9 cellular contexts compared by ENCODE assay signal in the genomic region with DNA sequence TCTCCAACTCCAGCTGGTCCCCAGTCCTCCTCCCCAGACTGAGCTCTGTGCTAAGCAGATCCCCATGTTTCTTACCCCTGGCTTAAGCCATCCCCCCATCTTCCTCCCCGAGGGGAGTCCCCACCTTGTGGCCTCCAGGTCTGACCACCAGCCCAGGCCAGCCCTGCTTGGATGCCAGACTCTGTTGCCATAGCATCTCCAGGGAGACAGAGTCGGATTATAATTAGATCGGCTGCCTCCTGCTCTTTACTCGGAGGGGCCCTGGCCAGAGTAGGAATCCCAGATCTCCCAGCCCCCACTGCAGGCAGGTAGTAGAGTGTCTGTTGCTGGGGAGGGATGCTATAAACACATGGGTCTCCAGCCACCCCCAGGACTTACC. TPM values are rescaled to one million over a fixed set of nuclear protein-coding genes. Genes with fewer than 3 reads are reported as not detected.
A peak's percentile ranks its signal among the peaks of the same experiment; 100 is the strongest.
DNase-seq lines count a peak whose midpoint lies in the region; ATAC-seq and TF ChIP-seq lines count a peak whose summit lies in the region.
"Had no signal": no experiment of that assay in that cellular context is flagged by ENCODE, and none has a peak within 500 bp of the region (broad histone marks: within the 10 kb centered on the region; RNA-seq: fewer than 3 reads in every experiment).

No MANE protein-coding gene starts in this region.

- H3K27ac ChIP-seq in BLaER1 (no peak overlapping the region), neural progenitor cell (peak overlapping the region; percentile 75)
- H3K27ac ChIP-seq: SJSA1 had no signal

- H3K4me3 Mint-ChIP-seq in neural progenitor cell: peak overlapping the region; percentile 97

- peaks cover 33% of the 10 kb centered on the region for H3K79me2 ChIP-seq in neural progenitor cell (ENCODE audit: low read depth)

- peaks cover 20% of the 10 kb centered on the region for H3K36me3 Mint-ChIP-seq in neural progenitor cell

- H3K4me2 ChIP-seq in BLaER1 (peak overlapping the region; percentile 93), neural progenitor cell (peak overlapping the region; percentile 88)

- peaks cover 10% of the 10 kb centered on the region for H3K27me3 Mint-ChIP-seq in neural progenitor cell (ENCODE audit: insufficient read depth, low read depth)

- peak overlapping the region; percentile 100 for H3K27ac Mint-ChIP-seq in neural progenitor cell

- H3K36me3 ChIP-seq in BLaER1 (no peaks in the 10 kb centered on the region), NT2/D1 (ENCODE audit: insufficient read depth, insufficient read length, low read length) (peaks cover 32% of the 10 kb centered on the region), neural progenitor cell (no peaks in the 10 kb centered on the region)

- peaks cover 65% of the 10 kb centered on the region for H3K4me1 Mint-ChIP-seq in neural progenitor cell

- no peak overlapping the region for H2AFZ ChIP-seq in neural progenitor cell (replicated peaks)

- TF ChIP-seq CTCF in fibroblast of pulmonary artery (IDR thresholded peaks at IDR 0.05; ENCODE audit: low read length, missing control alignments): no peak
- TF ChIP-seq CTCF in neural progenitor cell (IDR thresholded peaks at IDR 0.05): no peak

- no peak for ATAC-seq in GM21526 (IDR thresholded peaks at IDR 0.05; ENCODE audit: low FRiP score, unreplicated experiment)

- H3K4me1 ChIP-seq in BLaER1 (peaks cover 86% of the 10 kb centered on the region), NT2/D1 (ENCODE audit: insufficient read depth, insufficient read length) (peaks cover 25% of the 10 kb centered on the region), neural progenitor cell (peaks cover 31% of the 10 kb centered on the region)

- DNase-seq in NT2/D1 (ENCODE audit: low read depth, low spot score) (peak; percentile 33), fibroblast of pulmonary artery (ENCODE audit: low read depth) (peak; percentile 39), neural progenitor cell (ENCODE audit: low spot score) (peak; percentile 75), GM19240 (ENCODE audit: insufficient read length, low spot score) (no peak), A172 (ENCODE audit: low spot score) (no peak), NCI-H2029 (lab: John Stamatoyannopoulos, UW) (no peak)

- H3K9ac ChIP-seq in BLaER1 (no peak overlapping the region; the same call in 1 of the 2 replicates), NT2/D1 (ENCODE audit: insufficient read length, low read depth) (peak overlapping the region; percentile 57), neural progenitor cell (no peak overlapping the region)

- H3K27me3 ChIP-seq in BLaER1 (no peaks in the 10 kb centered on the region), NT2/D1 (ENCODE audit: insufficient read depth, insufficient read length) (no peaks in the 10 kb centered on the region), neural progenitor cell (peaks cover 2% of the 10 kb centered on the region)
- H3K27me3 ChIP-seq: SJSA1 had no signal

- H3K9me3 Mint-ChIP-seq in neural progenitor cell: no peaks in the 10 kb centered on the region

- H3K4me3 ChIP-seq in BLaER1: no peak overlapping the region
- H3K4me3 ChIP-seq in NT2/D1 (ENCODE audit: insufficient read length, low read depth): no peak overlapping the region
- peak overlapping the region; percentile 86 for H3K4me3 ChIP-seq in fibroblast of pulmonary artery (replicated peaks; ENCODE audit: low read depth, low read length)
- H3K4me3 ChIP-seq in neural progenitor cell: peak overlapping the region; percentile 41
- H3K4me3 ChIP-seq: SJSA1 had no signal

- H3K9me3 ChIP-seq in BLaER1 (no peaks in the 10 kb centered on the region), NT2/D1 (ENCODE audit: insufficient read depth, low read length) (no peaks in the 10 kb centered on the region), neural progenitor cell (ENCODE audit: low read depth) (no peaks in the 10 kb centered on the region)
- H3K9me3 ChIP-seq: SJSA1 had no signal

- H4K20me1 ChIP-seq in BLaER1 (no peaks in the 10 kb centered on the region), neural progenitor cell (ENCODE audit: low read depth) (peaks cover 8% of the 10 kb centered on the region)

- peaks cover 16% of the 10 kb centered on the region for H3F3A ChIP-seq in neural progenitor cell (ENCODE audit: low read depth)

RNA-seq across cellular contexts. Expression of a gene that starts 2.4 kb away (rescaled TPM):
- 14.8 and 45.1 TPM in 2 replicates for total RNA-seq in neural progenitor cell (ENCODE audit: low replicate concordance)
- 9.0 and 16.0 TPM in 2 replicates for total RNA-seq in A172 (2014; rRNA removed; shearing (Covaris generic))

RNA-seq across cellular contexts. Expression of a gene that starts 7.7 kb away (rescaled TPM):
- total RNA-seq in neural progenitor cell (ENCODE audit: low replicate concordance): 18.8 and 41.9 TPM in 2 replicates
- total RNA-seq in A172 (2014; rRNA removed; shearing (Covaris generic)): 18.8 and 25.6 TPM in 2 replicates

RNA-seq across cellular contexts. Expression of a gene that starts 40.9 kb away (rescaled TPM):
- 75.4 and 137 TPM in 2 replicates for total RNA-seq in neural progenitor cell (ENCODE audit: low replicate concordance)
- 189 and 192 TPM in 2 replicates for total RNA-seq in A172 (2014; rRNA removed; shearing (Covaris generic))

RNA-seq across cellular contexts. Expression of a gene that starts 53.2 kb away (rescaled TPM):
- total RNA-seq in neural progenitor cell (ENCODE audit: low replicate concordance): 36.0 and 60.6 TPM in 2 replicates
- total RNA-seq in A172 (2014; rRNA removed; shearing (Covaris generic)): 48.3 and 54.2 TPM in 2 replicates

Comparison
In these comparisons a context has a peak if more than half of its experiments do, and no peak if none do; other contexts are left out.
1. H3K4me3 ChIP-seq: peak in fibroblast of pulmonary artery (single experiment) and neural progenitor cell (single experiment); none in BLaER1 (single experiment) and NT2/D1 (single experiment).
2. DNase-seq: peak in NT2/D1 (single experiment), fibroblast of pulmonary artery (single experiment) and neural progenitor cell (single experiment); none in GM19240 (single experiment), A172 (single experiment) and NCI-H2029 (single experiment).